In the genomic region with DNA sequence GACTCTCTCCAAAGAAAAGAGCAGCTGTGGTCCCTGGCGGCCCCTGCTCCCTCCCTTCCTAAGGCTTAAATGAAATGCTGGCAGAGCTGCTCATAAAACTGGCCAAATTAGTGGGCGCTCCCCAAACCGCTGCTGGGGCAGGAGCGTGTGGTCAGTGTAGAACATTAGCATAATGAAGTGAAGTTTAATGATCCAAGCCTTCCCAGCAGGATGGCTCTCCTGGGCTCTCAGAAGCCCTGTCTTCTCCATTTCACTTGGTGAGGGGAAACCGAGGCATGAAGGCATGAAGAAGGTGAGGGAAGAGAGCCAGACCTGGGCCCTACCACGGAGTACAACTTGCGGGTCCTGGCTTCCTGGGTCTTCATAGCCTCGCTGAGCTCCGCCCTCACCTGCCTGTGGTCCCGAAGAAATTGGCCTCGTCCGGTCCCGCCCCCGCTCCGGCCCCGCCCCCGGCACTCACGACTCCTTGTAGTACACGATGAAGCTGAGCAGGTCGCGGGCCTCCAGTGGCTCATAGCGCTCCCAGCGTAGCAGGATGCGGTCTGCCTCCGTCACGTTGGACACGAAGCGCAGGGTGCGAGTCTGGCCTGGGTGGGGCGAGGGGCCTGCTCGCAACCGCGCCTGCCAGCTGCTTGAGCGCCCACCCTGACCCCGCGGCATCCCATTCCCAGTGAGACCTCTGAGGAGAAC, we compare ENCODE assay signal across 1 cellular context.
TF ChIP-seq lines count a peak whose summit lies in the region.

No MANE protein-coding gene starts in this region.

TF ChIP-seq in GM12878, 131 proteins besides CTCF, POLR2A, EP300 and RAD21:
- TF ChIP-seq BRCA1 (IDR thresholded peaks at IDR 0.05; ENCODE audit: low read depth, low read length), result no peak
- TF ChIP-seq, protein P1, sequence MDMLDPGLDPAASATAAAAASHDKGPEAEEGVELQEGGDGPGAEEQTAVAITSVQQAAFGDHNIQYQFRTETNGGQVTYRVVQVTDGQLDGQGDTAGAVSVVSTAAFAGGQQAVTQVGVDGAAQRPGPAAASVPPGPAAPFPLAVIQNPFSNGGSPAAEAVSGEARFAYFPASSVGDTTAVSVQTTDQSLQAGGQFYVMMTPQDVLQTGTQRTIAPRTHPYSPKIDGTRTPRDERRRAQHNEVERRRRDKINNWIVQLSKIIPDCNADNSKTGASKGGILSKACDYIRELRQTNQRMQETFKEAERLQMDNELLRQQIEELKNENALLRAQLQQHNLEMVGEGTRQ (IDR thresholded peaks at IDR 0.05; ENCODE audit: borderline replicate concordance, low read depth, low read length), result no peak
- TF ChIP-seq GATAD2B (conservative IDR thresholded peaks at IDR 0.05; ENCODE audit: low read depth), result no peak
- TF ChIP-seq RFX5 (IDR thresholded peaks at IDR 0.05; ENCODE audit: low read depth, low read length), result no peak
- no peak for TF ChIP-seq EGR1 (IDR thresholded peaks at IDR 0.05; ENCODE audit: borderline replicate concordance in 1 of 2, low read depth in 2 of 2, low read length in 2 of 2)
- TF ChIP-seq TCF7 (IDR thresholded peaks at IDR 0.05; ENCODE audit: borderline replicate concordance), result no peak
- TF ChIP-seq, protein P2, sequence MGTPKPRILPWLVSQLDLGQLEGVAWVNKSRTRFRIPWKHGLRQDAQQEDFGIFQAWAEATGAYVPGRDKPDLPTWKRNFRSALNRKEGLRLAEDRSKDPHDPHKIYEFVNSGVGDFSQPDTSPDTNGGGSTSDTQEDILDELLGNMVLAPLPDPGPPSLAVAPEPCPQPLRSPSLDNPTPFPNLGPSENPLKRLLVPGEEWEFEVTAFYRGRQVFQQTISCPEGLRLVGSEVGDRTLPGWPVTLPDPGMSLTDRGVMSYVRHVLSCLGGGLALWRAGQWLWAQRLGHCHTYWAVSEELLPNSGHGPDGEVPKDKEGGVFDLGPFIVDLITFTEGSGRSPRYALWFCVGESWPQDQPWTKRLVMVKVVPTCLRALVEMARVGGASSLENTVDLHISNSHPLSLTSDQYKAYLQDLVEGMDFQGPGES (IDR thresholded peaks at IDR 0.05), result no peak
- no peak for TF ChIP-seq ZBED1 (IDR thresholded peaks at IDR 0.05; ENCODE audit: borderline replicate concordance)
- no peak for TF ChIP-seq RELA (IDR thresholded peaks at IDR 0.05; ENCODE audit: borderline replicate concordance, partially characterized antibody)
- TF ChIP-seq CREB1 (IDR thresholded peaks at IDR 0.05; ENCODE audit: low read depth), result no peak
- TF ChIP-seq, protein P3, sequence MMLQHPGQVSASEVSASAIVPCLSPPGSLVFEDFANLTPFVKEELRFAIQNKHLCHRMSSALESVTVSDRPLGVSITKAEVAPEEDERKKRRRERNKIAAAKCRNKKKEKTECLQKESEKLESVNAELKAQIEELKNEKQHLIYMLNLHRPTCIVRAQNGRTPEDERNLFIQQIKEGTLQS (IDR thresholded peaks at IDR 0.05; ENCODE audit: borderline replicate concordance, extremely low read depth, low read depth, low read length), result no peak
- no peak for TF ChIP-seq DPF2 (IDR thresholded peaks at IDR 0.05)
- TF ChIP-seq SREBF1 (IDR thresholded peaks at IDR 0.05; ENCODE audit: low read length), result no peak
